Comparison of ENCODE assay signal across 16 cellular contexts in genomic region chr2:23593396-23594078, GRCh38.
DNase-seq lines count a peak whose midpoint lies in the region; ATAC-seq and TF ChIP-seq lines count a peak whose summit lies in the region.
"Had no signal": no experiment of that assay in that cellular context is flagged by ENCODE, and none has a peak within 500 bp of the region (broad histone marks: within the 10 kb centered on the region; RNA-seq: fewer than 3 reads in every experiment).

No MANE protein-coding gene starts in this region.

- DNase-seq in Right ventricle myocardium superior (peak; percentile 20), Right ventricle myocardium inferior (ENCODE audit: missing footprints) (no peak), esophagus squamous epithelium (lab: John Stamatoyannopoulos, UW) (no peak), transverse colon (no peak), caudate nucleus (lab: John Stamatoyannopoulos, UW) (no peak), iPS-NIHi7 (ENCODE audit: extremely low spot score) (no peak)
- DNase-seq: activated CD4-positive, CD25-positive, alpha-beta regulatory T cell treated with anti-CD3 and anti-CD28 coated beads, Interleukin-2, amount 50 U/mL, for 72 hours; activated naive CD8-positive, alpha-beta T cell treated with anti-CD3 and anti-CD28 coated beads for 36 hours; colonic mucosa; hypothalamus; KBM-7; NCI-H446; stimulated activated CD4-positive, alpha-beta T cell treated with anti-CD3 and anti-CD28 coated beads, Interleukin-15, amount 100 ng/mL, for 24 hours had no signal

- H3K9me3 ChIP-seq in esophagus squamous epithelium (no peaks in the 10 kb centered on the region), transverse colon (no peaks in the 10 kb centered on the region)
- H3K9me3 ChIP-seq: BLaER1 treated with 17β-estradiol and CSF1 and Interleukin-3, amounts not matched to agents 10 nM and 100 nM; colonic mucosa had no signal

- TF ChIP-seq CTCF in esophagus squamous epithelium (IDR thresholded peaks at IDR 0.05) (no peak), nephron (IDR thresholded peaks at IDR 0.05; ENCODE audit: unreplicated experiment in 3 of 3) (no peak), transverse colon (IDR thresholded peaks at IDR 0.05) (no peak)

- H3K4me1 ChIP-seq in esophagus squamous epithelium, result peaks cover 15 to 89% (median 36%) of the 10 kb centered on the region in 3 donors
- H3K4me1 ChIP-seq in transverse colon, result peaks cover 13 to 40% (median 29%) of the 10 kb centered on the region in 4 donors
- H3K4me1 ChIP-seq: colonic mucosa had no signal

- no peaks in the 10 kb centered on the region for H3K36me3 Mint-ChIP-seq in nephron (ENCODE audit: low read depth)
- H3K36me3 Mint-ChIP-seq: activated naive CD8-positive, alpha-beta T cell treated with anti-CD3 and anti-CD28 coated beads for 36 hours had no signal

- H3K4me1 Mint-ChIP-seq in nephron, result peaks cover 81% of the 10 kb centered on the region
- H3K4me1 Mint-ChIP-seq: activated naive CD8-positive, alpha-beta T cell treated with anti-CD3 and anti-CD28 coated beads for 36 hours had no signal

- H3K36me3 ChIP-seq in esophagus squamous epithelium, result no peaks in the 10 kb centered on the region
- no peaks in the 10 kb centered on the region for H3K36me3 ChIP-seq in transverse colon
- H3K36me3 ChIP-seq: BLaER1 treated with 17β-estradiol and CSF1 and Interleukin-3, amounts not matched to agents 10 nM and 100 nM; colonic mucosa had no signal

- TF ChIP-seq POLR2A in esophagus squamous epithelium (IDR thresholded peaks at IDR 0.05) (no peak), transverse colon (IDR thresholded peaks at IDR 0.05) (no peak)

- 73 to 94% methylated on average over 5 to 7 of the region's 12 CpGs for WGBS in esophagus squamous epithelium, 2 donors
- 77 to 90% methylated on average over 2 to 12 of the region's 12 CpGs for whole genome bisulfite sequencing in transverse colon (ENCODE audit: low coverage in 1 of 2), 2 donors

- H3K9me3 Mint-ChIP-seq in nephron, result no peaks in the 10 kb centered on the region
- H3K9me3 Mint-ChIP-seq: activated naive CD8-positive, alpha-beta T cell treated with anti-CD3 and anti-CD28 coated beads for 36 hours had no signal

- no peak for TF ChIP-seq EP300 in transverse colon (IDR thresholded peaks at IDR 0.05; ENCODE audit: low read depth)

- in situ Hi-C loops in transverse colon (cut with MboI; ENCODE audit: low pct_ligation_motif_present in 1 of 4, low pct_unique_long_range_greater_than_20kb in 1 of 4, low sequenced_read_pairs in 3 of 4), result no loop called here

- ATAC-seq in Right ventricle myocardium superior (ENCODE audit: poor library complexity) (no peak), Right ventricle myocardium inferior (no peak), HG03108 (IDR thresholded peaks at IDR 0.05; ENCODE audit: unreplicated experiment) (no peak)

- H3K4me3 Mint-ChIP-seq in nephron, result no peak overlapping the region
- H3K4me3 Mint-ChIP-seq: activated naive CD8-positive, alpha-beta T cell treated with anti-CD3 and anti-CD28 coated beads for 36 hours had no signal

- H3K27me3 ChIP-seq in esophagus squamous epithelium, result no peaks in the 10 kb centered on the region
- H3K27me3 ChIP-seq in transverse colon, result no peaks in the 10 kb centered on the region
- H3K27me3 ChIP-seq: colonic mucosa had no signal

- peak overlapping the region; percentile 46 to 89 (median 65) for H3K27ac Mint-ChIP-seq in nephron
- H3K27ac Mint-ChIP-seq: activated naive CD8-positive, alpha-beta T cell treated with anti-CD3 and anti-CD28 coated beads for 36 hours had no signal

- intact Hi-C loops in Right ventricle myocardium superior (cut with DNase I), result no loop called here
- intact Hi-C loops in Right ventricle myocardium inferior (cut with DNase I), result no loop called here
- intact Hi-C loops in esophagus squamous epithelium (cut with DNase I), result no loop called here
- intact Hi-C loops in transverse colon (cut with DNase I; ENCODE audit: low total_unique reads), result no loop called here

- H3K4me3 ChIP-seq in esophagus squamous epithelium, result no peak overlapping the region
- no peak overlapping the region for H3K4me3 ChIP-seq in transverse colon
- H3K4me3 ChIP-seq: BLaER1 treated with 17β-estradiol and CSF1 and Interleukin-3, amounts not matched to agents 10 nM and 100 nM; colonic mucosa had no signal

- peaks cover 29% of the 10 kb centered on the region for H3K27me3 Mint-ChIP-seq in nephron (ENCODE audit: low read depth)
- H3K27me3 Mint-ChIP-seq: activated naive CD8-positive, alpha-beta T cell treated with anti-CD3 and anti-CD28 coated beads for 36 hours had no signal

- H3K27ac ChIP-seq in esophagus squamous epithelium (peak overlapping the region in 3 of 4 donors; percentile 59 to 72 (median 69)), transverse colon (peak overlapping the region; percentile 60 to 85 (median 72)), caudate nucleus (ENCODE audit: low read depth, low read length) (no peak overlapping the region)
- H3K27ac ChIP-seq: BLaER1 treated with 17β-estradiol and CSF1 and Interleukin-3, amounts not matched to agents 10 nM and 100 nM; colonic mucosa had no signal
